Comparison of ENCODE assay signal across 18 cellular contexts in the genomic region with DNA sequence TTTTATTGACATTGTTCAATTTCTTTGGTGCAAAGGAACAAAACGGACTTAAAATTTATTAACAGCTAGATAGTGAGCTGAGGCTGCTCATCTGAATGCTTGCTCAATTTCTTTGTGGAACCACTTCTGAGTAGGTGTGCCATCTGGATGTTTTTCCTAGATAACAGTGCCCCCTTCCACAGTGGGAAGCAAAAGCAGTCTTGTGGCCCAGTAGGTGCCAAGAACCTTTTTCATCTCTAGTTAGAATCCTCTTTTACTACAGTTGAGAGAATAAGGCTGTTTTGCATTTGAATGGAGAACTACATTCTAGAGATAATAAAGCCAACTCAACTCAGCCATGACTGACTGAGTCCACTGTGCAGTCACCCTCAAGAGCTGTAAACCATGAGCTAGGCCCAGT. TPM values are rescaled to one million over a fixed set of nuclear protein-coding genes. Genes with fewer than 3 reads are reported as not detected.
DNase-seq lines count a peak whose midpoint lies in the region; ATAC-seq and TF ChIP-seq lines count a peak whose summit lies in the region.
"Had no signal": no experiment of that assay in that cellular context is flagged by ENCODE, and none has a peak within 500 bp of the region (broad histone marks: within the 10 kb centered on the region; RNA-seq: fewer than 3 reads in every experiment).

No MANE protein-coding gene starts in this region.

- H3K14ac ChIP-seq in mesenchymal stem cell (ENCODE audit: low read length in 2 of 2): no peak overlapping the region

- no peak overlapping the region for H3K4me3 ChIP-seq in DND-41 (ENCODE audit: low read depth in 1 of 2, low read length in 2 of 2)
- H3K4me3 ChIP-seq in WI38 (ENCODE audit: low read depth, low read length): no peak overlapping the region
- H3K4me3 ChIP-seq in mesenchymal stem cell (ENCODE audit: insufficient read depth in 1 of 2, low read depth in 1 of 2, low read length in 2 of 2): no peak overlapping the region
- H3K4me3 ChIP-seq: BLaER1, heart left ventricle had no signal

- POLR2A ChIA-PET in activated CD4-positive, alpha-beta memory T cell treated with anti-CD3 and anti-CD28 coated beads, Interleukin-2, amount 10 ng/mL, durations not matched to agents 7 days and 5 days (lab: Charles Lee): interaction anchor here (1.2 kb wide), 1 partner anchor 14 kb away, joined by 3 read pairs; the partner anchor contains the start of gene F3

- H3K9me3 Mint-ChIP-seq in HFFc6: no peaks in the 10 kb centered on the region
- H3K9me3 Mint-ChIP-seq in activated CD4-positive, alpha-beta memory T cell treated with anti-CD3 and anti-CD28 coated beads, Interleukin-2, amount 10 ng/mL, durations not matched to agents 7 days and 5 days: no peaks in the 10 kb centered on the region
- H3K9me3 Mint-ChIP-seq: activated naive CD8-positive, alpha-beta T cell treated with anti-CD3 and anti-CD28 coated beads, Interleukin-2, amount 10 ng/mL, durations not matched to agents 7 days and 5 days had no signal

- H2BK5ac ChIP-seq in mesenchymal stem cell (ENCODE audit: low read depth, low read length, poor library complexity, severe bottlenecking): no peak overlapping the region

- no peaks in the 10 kb centered on the region for H4K20me1 ChIP-seq in DND-41 (ENCODE audit: insufficient read depth, low read length)
- H4K20me1 ChIP-seq: BLaER1 had no signal

- no peaks in the 10 kb centered on the region for H3K9me3 ChIP-seq in DND-41 (ENCODE audit: insufficient read depth, low read length, severe bottlenecking)
- H3K9me3 ChIP-seq in mesenchymal stem cell (ENCODE audit: control insufficient read depth, low read length): no peaks in the 10 kb centered on the region
- H3K9me3 ChIP-seq: BLaER1, heart left ventricle had no signal

- H3K27ac ChIP-seq in DND-41 (ENCODE audit: low read length) (no peak overlapping the region), mesenchymal stem cell (ENCODE audit: low read length, poor library complexity, severe bottlenecking) (no peak overlapping the region)
- H3K27ac ChIP-seq: BLaER1 had no signal

- peaks cover 29% of the 10 kb centered on the region for H3K36me3 Mint-ChIP-seq in HFFc6 (ENCODE audit: low read depth)
- no peaks in the 10 kb centered on the region for H3K36me3 Mint-ChIP-seq in activated CD4-positive, alpha-beta memory T cell treated with anti-CD3 and anti-CD28 coated beads, Interleukin-2, amount 10 ng/mL, durations not matched to agents 7 days and 5 days (ENCODE audit: low read depth)
- H3K36me3 Mint-ChIP-seq: activated naive CD8-positive, alpha-beta T cell treated with anti-CD3 and anti-CD28 coated beads, Interleukin-2, amount 10 ng/mL, durations not matched to agents 7 days and 5 days; naive thymus-derived CD4-positive, alpha-beta T cell; T-cell had no signal

- H3K27ac Mint-ChIP-seq in HFFc6: peak overlapping the region; percentile 59
- H3K27ac Mint-ChIP-seq in activated CD4-positive, alpha-beta memory T cell treated with anti-CD3 and anti-CD28 coated beads, Interleukin-2, amount 10 ng/mL, durations not matched to agents 7 days and 5 days: no peak overlapping the region
- H3K27ac Mint-ChIP-seq: activated naive CD8-positive, alpha-beta T cell treated with anti-CD3 and anti-CD28 coated beads, Interleukin-2, amount 10 ng/mL, durations not matched to agents 7 days and 5 days; naive thymus-derived CD4-positive, alpha-beta T cell; T-cell had no signal

- H3K4me3 Mint-ChIP-seq in HFFc6: no peak overlapping the region; the same call in 1 of the 2 replicates
- H3K4me3 Mint-ChIP-seq in activated CD4-positive, alpha-beta memory T cell treated with anti-CD3 and anti-CD28 coated beads, Interleukin-2, amount 10 ng/mL, durations not matched to agents 7 days and 5 days: no peak overlapping the region
- H3K4me3 Mint-ChIP-seq: activated naive CD8-positive, alpha-beta T cell treated with anti-CD3 and anti-CD28 coated beads, Interleukin-2, amount 10 ng/mL, durations not matched to agents 7 days and 5 days; naive thymus-derived CD4-positive, alpha-beta T cell; T-cell had no signal

- no peak overlapping the region for H2BK15ac ChIP-seq in mesenchymal stem cell (ENCODE audit: low read depth, poor library complexity, severe bottlenecking)

- no peaks in the 10 kb centered on the region for H3K27me3 ChIP-seq in DND-41 (ENCODE audit: insufficient read depth, low read length, poor library complexity)
- H3K27me3 ChIP-seq in mesenchymal stem cell (ENCODE audit: control insufficient read depth in 1 of 2, insufficient read depth in 1 of 2, low read length in 2 of 2): no peaks in the 10 kb centered on the region
- H3K27me3 ChIP-seq: BLaER1, heart left ventricle had no signal

- 72% methylated on average over 1 of the region's 1 CpG for WGBS in mesenchymal stem cell

- H3K9ac ChIP-seq in DND-41 (ENCODE audit: low read depth, low read length) (no peak overlapping the region), mesenchymal stem cell (ENCODE audit: low read length) (no peak overlapping the region)
- H3K9ac ChIP-seq: BLaER1 had no signal

- H2AK5ac ChIP-seq in mesenchymal stem cell (ENCODE audit: low read length, severe bottlenecking): no peak overlapping the region

- H3K36me3 ChIP-seq in DND-41 (ENCODE audit: insufficient read depth, low read length) (peaks cover 7% of the 10 kb centered on the region), mesenchymal stem cell (ENCODE audit: control insufficient read depth in 1 of 2, insufficient read depth in 2 of 2, low read depth in 1 of 2, low read length in 2 of 2) (peaks cover 5 to 32% of the 10 kb centered on the region in 2 experiments)
- H3K36me3 ChIP-seq: BLaER1 had no signal

- no peak overlapping the region for H3K23ac ChIP-seq in mesenchymal stem cell (ENCODE audit: low read length in 2 of 2)

- H2BK120ac ChIP-seq in mesenchymal stem cell (ENCODE audit: low read depth, low read length): no peak overlapping the region

- H2BK12ac ChIP-seq in mesenchymal stem cell (ENCODE audit: low read length in 2 of 2): peak overlapping the region in 1 of 2 experiments; percentile 34

- no peak overlapping the region for H4K8ac ChIP-seq in mesenchymal stem cell (ENCODE audit: low read length)

- no peaks in the 10 kb centered on the region for H3K79me1 ChIP-seq in mesenchymal stem cell (replicated peaks; ENCODE audit: low read length, poor library complexity, severe bottlenecking)

- H3K79me2 ChIP-seq in DND-41 (ENCODE audit: insufficient read depth, low read length): no peaks in the 10 kb centered on the region

- peaks cover 14% of the 10 kb centered on the region for H3K27me3 Mint-ChIP-seq in HFFc6 (ENCODE audit: insufficient read depth)
- peaks cover 7% of the 10 kb centered on the region for H3K27me3 Mint-ChIP-seq in activated CD4-positive, alpha-beta memory T cell treated with anti-CD3 and anti-CD28 coated beads, Interleukin-2, amount 10 ng/mL, durations not matched to agents 7 days and 5 days

- no peak for DNase-seq in DND-41
- peak; percentile 57 for DNase-seq in HFFc6
- DNase-seq in mesenchymal stem cell: peak; percentile 74
- DNase-seq in activated CD4-positive, alpha-beta memory T cell treated with anti-CD3 and anti-CD28 coated beads, Interleukin-2, amount 10 ng/mL, durations not matched to agents 7 days and 5 days: no peak
- DNase-seq: activated CD4-positive, CD25-positive, alpha-beta regulatory T cell treated with anti-CD3 and anti-CD28 coated beads, Interleukin-2, amount 50 U/mL, for 72 hours; activated naive CD8-positive, alpha-beta T cell treated with anti-CD3 and anti-CD28 coated beads, Interleukin-2, amount 10 ng/mL, durations not matched to agents 7 days and 5 days; activated T-cell treated with anti-CD3 and anti-CD28 coated beads for 4 hours; erythroblast; heart left ventricle; naive thymus-derived CD4-positive, alpha-beta T cell; NCI-H2227 treated with DMSO at 0.1 percent for 48 hours; substantia nigra; T-cell had no signal

- H3K4me1 ChIP-seq in DND-41 (ENCODE audit: insufficient read depth, low read length) (no peaks in the 10 kb centered on the region), mesenchymal stem cell (ENCODE audit: control insufficient read depth, insufficient read depth, low read depth, low read length) (no peaks in the 10 kb centered on the region)
- H3K4me1 ChIP-seq: BLaER1 had no signal

- H3K4me1 Mint-ChIP-seq in HFFc6 (ENCODE audit: low read depth): peaks cover 73% of the 10 kb centered on the region
- H3K4me1 Mint-ChIP-seq in activated CD4-positive, alpha-beta memory T cell treated with anti-CD3 and anti-CD28 coated beads, Interleukin-2, amount 10 ng/mL, durations not matched to agents 7 days and 5 days: no peaks in the 10 kb centered on the region
- H3K4me1 Mint-ChIP-seq: activated naive CD8-positive, alpha-beta T cell treated with anti-CD3 and anti-CD28 coated beads, Interleukin-2, amount 10 ng/mL, durations not matched to agents 7 days and 5 days; naive thymus-derived CD4-positive, alpha-beta T cell; T-cell had no signal

- H3K4ac ChIP-seq in mesenchymal stem cell (ENCODE audit: low read depth in 1 of 2, low read length in 2 of 2): no peak overlapping the region

- CTCF ChIA-PET in activated CD4-positive, alpha-beta memory T cell treated with anti-CD3 and anti-CD28 coated beads, Interleukin-2, amount 10 ng/mL, durations not matched to agents 7 days and 5 days (lab: Charles Lee): no interaction called here

- no peak overlapping the region for H4K91ac ChIP-seq in mesenchymal stem cell (ENCODE audit: low read length)

- H3K4me2 ChIP-seq in DND-41 (ENCODE audit: insufficient read depth, low read length): no peak overlapping the region
- H3K4me2 ChIP-seq in mesenchymal stem cell (ENCODE audit: low read length, poor library complexity, severe bottlenecking): no peak overlapping the region
- H3K4me2 ChIP-seq: BLaER1 had no signal

- H2AFZ ChIP-seq in DND-41 (ENCODE audit: low read depth, low read length) (no peak overlapping the region), mesenchymal stem cell (ENCODE audit: low read depth, low read length) (no peak overlapping the region)

- no peak overlapping the region for H3K18ac ChIP-seq in mesenchymal stem cell (ENCODE audit: low read depth in 1 of 2, low read length in 2 of 2)

- ATAC-seq in DND-41 (ENCODE audit: insufficient read depth, low read depth) (no peak), HG02763 (IDR thresholded peaks at IDR 0.05; ENCODE audit: unreplicated experiment) (no peak), HG02938 (IDR thresholded peaks at IDR 0.05; ENCODE audit: unreplicated experiment) (no peak)
- ATAC-seq: naive thymus-derived CD4-positive, alpha-beta T cell; Panc1; T-cell had no signal

- TF ChIP-seq CTCF in DND-41 (IDR thresholded peaks at IDR 0.05; ENCODE audit: borderline replicate concordance, extremely low read depth, low read length, poor library complexity, severe bottlenecking) (peak; percentile 16), HFFc6 (IDR thresholded peaks at IDR 0.05) (peak; percentile 39; the same call in 1 of the 2 replicates), WI38 (IDR thresholded peaks at IDR 0.05; ENCODE audit: low read depth, low read length) (peak; percentile 5; the same call in 1 of the 2 replicates)

RNA-seq across cellular contexts. Expression of gene F3, which starts 13.3 kb away (rescaled TPM):
- 100 to 1,000 TPM; 150 to 457 (median 176) TPM for total RNA-seq in HFFc6 (2021; fragmentation: NEBNext Ultra II Directional; extraction: Animal tissue kit (Norgen Biotek cat#: 25700))
- 511 TPM for polyA plus RNA-seq in mesenchymal stem cell (2013, experiment 1 of 2)
- 536 TPM for polyA plus RNA-seq in mesenchymal stem cell (2013, experiment 2 of 2)
- under 1 TPM; 0.15 to 0.18 TPM for total RNA-seq in activated CD4-positive, alpha-beta memory T cell treated with anti-CD3 and anti-CD28 coated beads, Interleukin-2, amount 10 ng/mL, durations not matched to agents 7 days and 5 days
- polyA plus RNA-seq: naive thymus-derived CD4-positive, alpha-beta T cell had no signal

Comparison
In these comparisons a context has a peak if more than half of its experiments do, and no peak if none do; other contexts are left out.
1. DNase-seq: peak in HFFc6 (single experiment) and mesenchymal stem cell (single experiment); none in DND-41 (single experiment) and activated CD4-positive, alpha-beta memory T cell treated with anti-CD3 and anti-CD28 coated beads, Interleukin-2, amount 10 ng/mL, durations not matched to agents 7 days and 5 days (single experiment).
2. RNA of gene F3, which starts 13.3 kb away (total RNA-seq): 150 to 457 TPM in HFFc6; 0.15 to 0.18 TPM in activated CD4-positive, alpha-beta memory T cell treated with anti-CD3 and anti-CD28 coated beads, Interleukin-2, amount 10 ng/mL, durations not matched to agents 7 days and 5 days; every median in the first group is over 100 times any median in the second.
3. Peak in every context shown above with its lines, with median percentiles within 50 percentile points of each other: CTCF ChIP-seq.